ENCODE assay signal across 10 cellular contexts in genomic region chr22:30637701-30638114, GRCh38. TPM values are rescaled to one million over a fixed set of nuclear protein-coding genes. Genes with fewer than 3 reads are reported as not detected.
DNase-seq lines count a peak whose midpoint lies in the region; ATAC-seq and TF ChIP-seq lines count a peak whose summit lies in the region.
"Had no signal": no experiment of that assay in that cellular context is flagged by ENCODE, and none has a peak within 500 bp of the region (broad histone marks: within the 10 kb centered on the region; RNA-seq: fewer than 3 reads in every experiment).

No MANE protein-coding gene starts in this region.

- in situ Hi-C loops in GM23248 (cut with MboI) = loop anchor here (10.0 kb wide), 2 partner anchors 117 to 267 kb away; no protein-coding TSS in a partner anchor

- H3K36me3 ChIP-seq in GM23248 (ENCODE audit: low read depth) = no peaks in the 10 kb centered on the region
- H3K36me3 ChIP-seq: colonic mucosa had no signal

- H3K27ac Mint-ChIP-seq in activated T-helper 1 cell treated with anti-CD3 and anti-CD28 coated beads, Interleukin-12 subunit alpha, Interleukin-12 subunit beta, Interleukin-2, Interleukin-4 antibody, amounts not matched to agents 30 ng/mL and 10 ng/mL and 1 ng/mL, durations not matched to agents 14 hours and 24 hours and 36 hours = peak overlapping the region; percentile 79
- H3K27ac Mint-ChIP-seq in naive thymus-derived CD8-positive, alpha-beta T cell = peak overlapping the region in 4 of 10 donors; percentile 26 to 63 (median 56)
- no peak overlapping the region for H3K27ac Mint-ChIP-seq in WTC11

- no peak overlapping the region for H3K9ac ChIP-seq in GM23248

- no peaks in the 10 kb centered on the region for H3K9me3 Mint-ChIP-seq in activated T-helper 1 cell treated with anti-CD3 and anti-CD28 coated beads, Interleukin-12 subunit alpha, Interleukin-12 subunit beta, Interleukin-2, Interleukin-4 antibody, amounts not matched to agents 30 ng/mL and 10 ng/mL and 1 ng/mL, durations not matched to agents 14 hours and 24 hours and 36 hours
- H3K9me3 Mint-ChIP-seq in naive thymus-derived CD8-positive, alpha-beta T cell = peaks cover 0 to 4% (median 0%) of the 10 kb centered on the region in 9 donors
- H3K9me3 Mint-ChIP-seq in WTC11 = peaks cover 14% of the 10 kb centered on the region

- POLR2A ChIA-PET in naive thymus-derived CD8-positive, alpha-beta T cell (lab: Charles Lee) = no interaction called here
- POLR2A ChIA-PET in WTC11 (lab: Charles Lee) = no interaction called here

- no peak for TF ChIP-seq CTCF in WTC11 (IDR thresholded peaks at IDR 0.05)

- H3K36me3 Mint-ChIP-seq in activated T-helper 1 cell treated with anti-CD3 and anti-CD28 coated beads, Interleukin-12 subunit alpha, Interleukin-12 subunit beta, Interleukin-2, Interleukin-4 antibody, amounts not matched to agents 30 ng/mL and 10 ng/mL and 1 ng/mL, durations not matched to agents 14 hours and 24 hours and 36 hours (ENCODE audit: low read depth) = peaks cover 16% of the 10 kb centered on the region
- peaks cover 0 to 7% (median 2%) of the 10 kb centered on the region in 3 donors for H3K36me3 Mint-ChIP-seq in naive thymus-derived CD8-positive, alpha-beta T cell
- H3K36me3 Mint-ChIP-seq in WTC11 = peaks cover 20% of the 10 kb centered on the region

- ATAC-seq in naive thymus-derived CD8-positive, alpha-beta T cell = no peak
- no peak for ATAC-seq in HG03039 (IDR thresholded peaks at IDR 0.05; ENCODE audit: unreplicated experiment)
- ATAC-seq in GM18520 (IDR thresholded peaks at IDR 0.05; ENCODE audit: unreplicated experiment) = no peak
- no peak for ATAC-seq in WTC11
- ATAC-seq: activated CD4-positive, CD25-positive, alpha-beta regulatory T cell treated with anti-CD3 and anti-CD28 coated beads, Interleukin-2, amount 50 U/mL, for 24 hours had no signal

- peaks cover 29% of the 10 kb centered on the region for H3K4me1 Mint-ChIP-seq in activated T-helper 1 cell treated with anti-CD3 and anti-CD28 coated beads, Interleukin-12 subunit alpha, Interleukin-12 subunit beta, Interleukin-2, Interleukin-4 antibody, amounts not matched to agents 30 ng/mL and 10 ng/mL and 1 ng/mL, durations not matched to agents 14 hours and 24 hours and 36 hours (ENCODE audit: low read depth)
- peaks cover 10 to 27% (median 24%) of the 10 kb centered on the region in 4 donors for H3K4me1 Mint-ChIP-seq in naive thymus-derived CD8-positive, alpha-beta T cell
- peaks cover 13% of the 10 kb centered on the region for H3K4me1 Mint-ChIP-seq in WTC11

- H3K27me3 ChIP-seq in GM23248 (replicated peaks; ENCODE audit: insufficient read depth) = no peaks in the 10 kb centered on the region
- H3K27me3 ChIP-seq: colonic mucosa had no signal

- intact Hi-C loops in activated T-helper 1 cell treated with anti-CD3 and anti-CD28 coated beads, Interleukin-12 subunit alpha, Interleukin-12 subunit beta, Interleukin-2, Interleukin-4 antibody, amounts not matched to agents 30 ng/mL and 10 ng/mL and 1 ng/mL, durations not matched to agents 14 hours and 24 hours and 36 hours (cut with micrococcal nuclease) = no loop called here

- peak overlapping the region; percentile 93 for H3K4me2 ChIP-seq in GM23248 (ENCODE audit: unreplicated experiment)

- H4K20me1 ChIP-seq in GM23248 (ENCODE audit: insufficient read depth) = no peaks in the 10 kb centered on the region

- H3K4me3 Mint-ChIP-seq in activated T-helper 1 cell treated with anti-CD3 and anti-CD28 coated beads, Interleukin-12 subunit alpha, Interleukin-12 subunit beta, Interleukin-2, Interleukin-4 antibody, amounts not matched to agents 30 ng/mL and 10 ng/mL and 1 ng/mL, durations not matched to agents 14 hours and 24 hours and 36 hours = peak overlapping the region; percentile 85
- peak overlapping the region in 9 of 10 donors; percentile 22 to 62 (median 53) for H3K4me3 Mint-ChIP-seq in naive thymus-derived CD8-positive, alpha-beta T cell
- no peak overlapping the region for H3K4me3 Mint-ChIP-seq in WTC11

- no peaks in the 10 kb centered on the region for H3K9me2 ChIP-seq in GM23248 (ENCODE audit: insufficient read depth)

- 46 to 61% methylated on average over 1 of the region's 1 CpG for WGBS in GM23248 (ENCODE audit: low coverage in 1 of 2, low lambda C conversion rate in 2 of 2, missing lambda C conversion rate in 2 of 2), 2 experiments

- peak overlapping the region; percentile 79 for H3K4me3 ChIP-seq in GM23248

- H3K4me1 ChIP-seq in GM23248 (ENCODE audit: insufficient read depth) = peaks cover 23% of the 10 kb centered on the region

- peak; percentile 18 for DNase-seq in GM23248
- no peak for DNase-seq in activated T-helper 1 cell treated with anti-CD3 and anti-CD28 coated beads, Interleukin-12 subunit alpha, Interleukin-12 subunit beta, Interleukin-2, Interleukin-4 antibody, amounts not matched to agents 30 ng/mL and 10 ng/mL and 1 ng/mL, durations not matched to agents 14 hours and 24 hours and 36 hours (ENCODE audit: low spot score)
- DNase-seq in naive thymus-derived CD8-positive, alpha-beta T cell = no peak
- no peak for DNase-seq in WTC11 (ENCODE audit: low spot score)
- DNase-seq: colonic mucosa, GOT3, NCI-H524 had no signal

- no peaks in the 10 kb centered on the region for H3K9me3 ChIP-seq in GM23248 (ENCODE audit: low read depth)
- H3K9me3 ChIP-seq: colonic mucosa had no signal

- CTCF ChIA-PET in WTC11 (lab: Charles Lee) = interaction anchor here (0.7 to 5.6 kb wide), 2 partner anchors 29 to 118 kb away, joined by 3 to 166 read pairs; no protein-coding TSS in a partner anchor

- peaks cover 8% of the 10 kb centered on the region; the same call in 1 of the 2 replicates for H3F3A ChIP-seq in GM23248 (ENCODE audit: insufficient read depth)

- H3K79me2 ChIP-seq in GM23248 (ENCODE audit: insufficient read depth) = peaks cover 61% of the 10 kb centered on the region

- no peaks in the 10 kb centered on the region for H3K27me3 Mint-ChIP-seq in activated T-helper 1 cell treated with anti-CD3 and anti-CD28 coated beads, Interleukin-12 subunit alpha, Interleukin-12 subunit beta, Interleukin-2, Interleukin-4 antibody, amounts not matched to agents 30 ng/mL and 10 ng/mL and 1 ng/mL, durations not matched to agents 14 hours and 24 hours and 36 hours (ENCODE audit: insufficient read depth)
- no peaks in the 10 kb centered on the region for H3K27me3 Mint-ChIP-seq in naive thymus-derived CD8-positive, alpha-beta T cell
- 0 out of 2 replicates have a peak, but pooled peaks cover 7% of the 10 kb centered on the region for H3K27me3 Mint-ChIP-seq in WTC11 (ENCODE audit: low read depth)

- H3K27ac ChIP-seq in GM23248 = no peak overlapping the region
- H3K27ac ChIP-seq: colonic mucosa had no signal

- no peak overlapping the region for H2AFZ ChIP-seq in GM23248

TF ChIP-seq in WTC11, 78 proteins besides CTCF, POLR2A, EP300 and RAD21 (continues in another document):
- no peak for TF ChIP-seq NR1H2 (CRISPR knock-in tag; IDR thresholded peaks at IDR 0.05)

RNA-seq across cellular contexts. Expression of gene SLC35E4, which starts 2.1 kb away (rescaled TPM):
- total RNA-seq in GM23248 (2014; rRNA removed; shearing (Covaris generic)) = 12.9 and 16.4 TPM in 2 replicates
- 8.5 and 9.1 TPM in 2 replicates for polyA plus RNA-seq in GM23248 (2016; fragmentation: Nextera tagmentation; extraction: Ambion mirVana)
- total RNA-seq in activated T-helper 1 cell treated with anti-CD3 and anti-CD28 coated beads, Interleukin-12 subunit alpha, Interleukin-12 subunit beta, Interleukin-2, Interleukin-4 antibody, amounts not matched to agents 30 ng/mL and 10 ng/mL and 1 ng/mL, durations not matched to agents 14 hours and 24 hours and 36 hours = 8.2 and 8.3 TPM in 2 replicates
- 1 to 10 TPM; 1.5 to 1.6 TPM for total RNA-seq in naive thymus-derived CD8-positive, alpha-beta T cell
- polyA plus RNA-seq in naive thymus-derived CD8-positive, alpha-beta T cell = under 1 TPM; 0.64 to 0.94 (median 0.94) TPM
- 5.2 to 5.5 TPM (median 5.3 TPM) in 3 replicates for total RNA-seq in WTC11 (2021)

RNA-seq across cellular contexts. Expression of gene DUSP18, which starts 30.0 kb away (rescaled TPM):
- total RNA-seq in GM23248 (2014; rRNA removed; shearing (Covaris generic)) = 7.1 and 9.5 TPM in 2 replicates
- polyA plus RNA-seq in GM23248 (2016; fragmentation: Nextera tagmentation; extraction: Ambion mirVana) = 12.4 and 12.7 TPM in 2 replicates
- total RNA-seq in activated T-helper 1 cell treated with anti-CD3 and anti-CD28 coated beads, Interleukin-12 subunit alpha, Interleukin-12 subunit beta, Interleukin-2, Interleukin-4 antibody, amounts not matched to agents 30 ng/mL and 10 ng/mL and 1 ng/mL, durations not matched to agents 14 hours and 24 hours and 36 hours = 9.6 and 9.8 TPM in 2 replicates
- total RNA-seq in naive thymus-derived CD8-positive, alpha-beta T cell = 10 to 100 TPM; 14.8 to 18.6 TPM
- polyA plus RNA-seq in naive thymus-derived CD8-positive, alpha-beta T cell = 1 to 10 TPM; 5.1 to 7.8 (median 6.6) TPM
- total RNA-seq in WTC11 (2021) = 4.2 to 4.4 TPM (median 4.3 TPM) in 3 replicates

RNA-seq across cellular contexts. Expression of gene TCN2, which starts 30.7 kb away (rescaled TPM):
- total RNA-seq in GM23248 (2014; rRNA removed; shearing (Covaris generic)) = 5.3 and 8.1 TPM in 2 replicates
- 4.5 and 4.8 TPM in 2 replicates for polyA plus RNA-seq in GM23248 (2016; fragmentation: Nextera tagmentation; extraction: Ambion mirVana)
- total RNA-seq in activated T-helper 1 cell treated with anti-CD3 and anti-CD28 coated beads, Interleukin-12 subunit alpha, Interleukin-12 subunit beta, Interleukin-2, Interleukin-4 antibody, amounts not matched to agents 30 ng/mL and 10 ng/mL and 1 ng/mL, durations not matched to agents 14 hours and 24 hours and 36 hours = 0.23 and 0.34 TPM in 2 replicates
- under 1 TPM in 1 of 2 experiments, not detected in 1; 0.62 TPM for total RNA-seq in naive thymus-derived CD8-positive, alpha-beta T cell
- polyA plus RNA-seq in naive thymus-derived CD8-positive, alpha-beta T cell = under 1 TPM in 1 of 3 donors, not detected in 2; 0.20 TPM
- 34.7 to 39.0 TPM (median 36.7 TPM) in 3 replicates for total RNA-seq in WTC11 (2021)

RNA-seq across cellular contexts. Expression of gene PES1, which starts 46.0 kb away (rescaled TPM):
- total RNA-seq in GM23248 (2014; rRNA removed; shearing (Covaris generic)) = 63.2 and 83.7 TPM in 2 replicates
- 67.8 and 74.1 TPM in 2 replicates for polyA plus RNA-seq in GM23248 (2016; fragmentation: Nextera tagmentation; extraction: Ambion mirVana)
- 168 and 169 TPM in 2 replicates for total RNA-seq in activated T-helper 1 cell treated with anti-CD3 and anti-CD28 coated beads, Interleukin-12 subunit alpha, Interleukin-12 subunit beta, Interleukin-2, Interleukin-4 antibody, amounts not matched to agents 30 ng/mL and 10 ng/mL and 1 ng/mL, durations not matched to agents 14 hours and 24 hours and 36 hours
- total RNA-seq in naive thymus-derived CD8-positive, alpha-beta T cell = 10 to 100 TPM; 60.4 to 70.2 TPM
- 10 to 100 TPM; 34.0 to 57.8 (median 34.3) TPM for polyA plus RNA-seq in naive thymus-derived CD8-positive, alpha-beta T cell
- 108 to 128 TPM (median 109 TPM) in 3 replicates for total RNA-seq in WTC11 (2021)

RNA-seq across cellular contexts. Expression of gene OSBP2, which starts 57.0 kb away (rescaled TPM):
- total RNA-seq in GM23248 (2014; rRNA removed; shearing (Covaris generic)) = 1.1 and 2.0 TPM in 2 replicates
- polyA plus RNA-seq in GM23248 (2016; fragmentation: Nextera tagmentation; extraction: Ambion mirVana) = 0.65 and 1.3 TPM in 2 replicates
- 1.6 and 1.9 TPM in 2 replicates for total RNA-seq in activated T-helper 1 cell treated with anti-CD3 and anti-CD28 coated beads, Interleukin-12 subunit alpha, Interleukin-12 subunit beta, Interleukin-2, Interleukin-4 antibody, amounts not matched to agents 30 ng/mL and 10 ng/mL and 1 ng/mL, durations not matched to agents 14 hours and 24 hours and 36 hours
- 1 to 10 TPM; 1.3 to 1.8 TPM for total RNA-seq in naive thymus-derived CD8-positive, alpha-beta T cell
- under 1 TPM; 0.60 to 0.75 (median 0.70) TPM for polyA plus RNA-seq in naive thymus-derived CD8-positive, alpha-beta T cell
- 4.1 to 4.4 TPM (median 4.1 TPM) in 3 replicates for total RNA-seq in WTC11 (2021)
